ENCODE assay signal across 8 cellular contexts in the genomic region with DNA sequence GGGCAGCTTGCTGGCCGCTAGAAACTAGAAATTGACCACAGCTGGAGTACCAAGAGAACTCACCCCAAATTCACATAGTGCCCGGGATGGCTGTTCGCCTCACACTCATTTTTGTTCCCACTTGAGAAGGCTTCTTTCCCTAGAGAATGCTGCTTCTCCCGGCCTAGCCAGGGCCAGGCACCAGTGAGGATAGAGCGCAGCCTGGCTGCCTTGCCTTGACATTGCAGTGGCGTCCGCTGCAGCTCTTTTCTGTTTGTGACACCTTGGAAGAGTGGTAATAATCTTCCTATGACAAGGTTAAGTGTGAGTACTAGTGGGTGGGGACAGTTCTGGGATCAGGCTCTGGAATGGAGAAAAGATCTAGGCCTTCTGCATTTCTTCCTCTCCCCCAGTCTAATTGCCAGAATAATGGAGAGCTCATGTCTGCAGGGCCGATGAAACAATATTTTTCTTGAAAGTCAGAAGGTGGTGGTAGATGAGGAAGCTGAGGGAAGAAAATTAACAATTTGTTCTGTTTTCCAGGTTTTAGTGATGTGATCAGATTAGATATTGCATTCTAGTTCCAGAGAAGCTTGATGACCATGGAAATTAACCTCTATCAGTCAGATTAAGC. TPM values are rescaled to one million over a fixed set of nuclear protein-coding genes. Genes with fewer than 3 reads are reported as not detected.
DNase-seq lines count a peak whose midpoint lies in the region; ATAC-seq lines count a peak whose summit lies in the region.

No MANE protein-coding gene starts in this region.

- H3K9ac ChIP-seq in BLaER1 treated with 17β-estradiol and CSF1 and Interleukin-3, amounts not matched to agents 10 nM and 100 nM = peak overlapping the region; percentile 94 to 99 (median 98)

- no peaks in the 10 kb centered on the region for H4K20me1 ChIP-seq in BLaER1 treated with 17β-estradiol and CSF1 and Interleukin-3, amounts not matched to agents 10 nM and 100 nM

- H3K36me3 ChIP-seq in BLaER1 treated with 17β-estradiol and CSF1 and Interleukin-3, amounts not matched to agents 10 nM and 100 nM = no peaks in the 10 kb centered on the region

- H3K4me3 ChIP-seq in BLaER1 treated with 17β-estradiol and CSF1 and Interleukin-3, amounts not matched to agents 10 nM and 100 nM = peak overlapping the region; percentile 65 to 87 (median 80)
- H3K4me3 ChIP-seq in mononuclear cell (ENCODE audit: low read length) = peak overlapping the region; percentile 70

- peak overlapping the region; percentile 78 to 97 (median 89) for H3K4me2 ChIP-seq in BLaER1 treated with 17β-estradiol and CSF1 and Interleukin-3, amounts not matched to agents 10 nM and 100 nM

- no peaks in the 10 kb centered on the region for H3K9me3 ChIP-seq in BLaER1 treated with 17β-estradiol and CSF1 and Interleukin-3, amounts not matched to agents 10 nM and 100 nM (replicated peaks in 1 of 11)
- H3K9me3 ChIP-seq in mononuclear cell (ENCODE audit: low read depth, low read length) = no peaks in the 10 kb centered on the region

- DNase-seq in HPDE6-E6E7 (ENCODE audit: extremely low spot score) = peak; percentile 79
- DNase-seq in NCI-H82 (lab: John Stamatoyannopoulos, UW) = peak; percentile 89
- peak; percentile 55 for DNase-seq in activated T-cell treated with anti-CD3 and anti-CD28 coated beads for 1 hour (ENCODE audit: low read depth)
- no peak for DNase-seq in epithelial cell of prostate (ENCODE audit: low read depth, low spot score)
- DNase-seq in stimulated activated CD8-positive, alpha-beta memory T cell treated with anti-CD3 and anti-CD28 coated beads, Interleukin-4, amount 100 ng/mL, for 48 hours = peak; percentile 76

- H3K27ac ChIP-seq in BLaER1 treated with 17β-estradiol and CSF1 and Interleukin-3, amounts not matched to agents 10 nM and 100 nM = peak overlapping the region; percentile 95 to 100 (median 98)
- peak overlapping the region; percentile 89 for H3K27ac ChIP-seq in epithelial cell of prostate

- peak; percentile 37 for ATAC-seq in GM19351 (IDR thresholded peaks at IDR 0.05; ENCODE audit: unreplicated experiment)

- no peaks in the 10 kb centered on the region for H3K27me3 ChIP-seq in BLaER1 treated with 17β-estradiol and CSF1 and Interleukin-3, amounts not matched to agents 10 nM and 100 nM
- H3K27me3 ChIP-seq in mononuclear cell (ENCODE audit: insufficient read depth, low read length) = no peaks in the 10 kb centered on the region

- H3K4me1 ChIP-seq in BLaER1 treated with 17β-estradiol and CSF1 and Interleukin-3, amounts not matched to agents 10 nM and 100 nM = peaks cover 36 to 60% (median 51%) of the 10 kb centered on the region in 10 experiments
- peaks cover 42% of the 10 kb centered on the region for H3K4me1 ChIP-seq in mononuclear cell (ENCODE audit: insufficient read depth, low read length)

RNA-seq across cellular contexts. Expression of gene TMEM253, which starts 3.7 kb away (rescaled TPM):
- total RNA-seq in mononuclear cell = 0.21 TPM

RNA-seq across cellular contexts. Expression of gene ZNF219, which starts 6.1 kb away (rescaled TPM):
- 8.9 TPM for total RNA-seq in mononuclear cell

RNA-seq across cellular contexts. Expression of gene ARHGEF40, which starts 34.5 kb away (rescaled TPM):
- 12.9 TPM for total RNA-seq in mononuclear cell

RNA-seq across cellular contexts. Expression of gene RNASE8, which starts 46.9 kb away (rescaled TPM):
- not detected for total RNA-seq in mononuclear cell

RNA-seq across cellular contexts. Expression of gene OR5AU1, which starts 51.3 kb away (rescaled TPM):
- not detected for total RNA-seq in mononuclear cell
